8 cellular contexts compared by ENCODE assay signal in the genomic region with DNA sequence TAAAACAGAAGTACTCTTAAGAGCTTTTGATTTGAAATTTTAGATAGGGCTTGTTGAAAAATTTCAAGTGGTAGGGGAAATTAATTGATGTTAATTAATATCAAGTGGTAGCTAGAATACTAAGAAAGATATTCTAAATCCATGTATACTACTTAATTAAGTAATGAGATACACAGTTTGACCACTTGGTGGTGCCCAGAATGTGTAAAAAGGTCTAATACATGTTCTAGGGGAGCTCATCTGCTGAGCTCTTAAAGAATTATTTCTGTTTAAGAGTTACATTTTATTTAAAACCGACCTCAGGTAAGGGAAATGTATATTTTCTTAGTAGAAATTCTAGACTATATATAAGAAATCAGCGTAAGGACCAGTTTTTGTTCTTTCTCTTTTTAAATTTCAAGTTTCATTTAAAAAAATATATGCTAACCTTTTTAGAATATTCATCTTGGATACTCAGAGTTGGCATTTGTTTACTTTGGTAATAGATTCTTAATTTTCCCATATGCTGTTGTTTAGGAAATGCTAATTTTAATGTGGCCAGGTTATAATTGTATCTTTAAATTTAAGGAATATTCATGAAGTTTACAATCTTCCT.
DNase-seq lines count a peak whose midpoint lies in the region; ATAC-seq, FAIRE-seq and TF ChIP-seq lines count a peak whose summit lies in the region.

No MANE protein-coding gene starts in this region.

- TF ChIP-seq CTCF in bronchial epithelial cell (IDR thresholded peaks at IDR 0.05; ENCODE audit: insufficient read depth, low read length, severe bottlenecking) (peak; percentile 13), lung (IDR thresholded peaks at IDR 0.05; ENCODE audit: control extremely low read depth, extremely low read depth) (peak; percentile 20)

- H3K4me1 Mint-ChIP-seq in activated T-helper 2 cell treated with anti-CD3 and anti-CD28 coated beads, Interferon-gamma antibody, Interleukin-2, Interleukin-4, amounts not matched to agents 10 μg/mL and 5 μg/mL and 100 μg/mL, durations not matched to agents 14 hours and 24 hours and 36 hours (ENCODE audit: low read depth) = peaks cover 29% of the 10 kb centered on the region
- peaks cover 30% of the 10 kb centered on the region for H3K4me1 Mint-ChIP-seq in T-helper 2 cell treated with Interferon-gamma antibody and Interleukin-4, amounts not matched to agents 5 μg/mL and 100 μg/mL, for 36 hours (ENCODE audit: low read depth)

- no peak overlapping the region for H3K27ac Mint-ChIP-seq in activated T-helper 2 cell treated with anti-CD3 and anti-CD28 coated beads, Interferon-gamma antibody, Interleukin-2, Interleukin-4, amounts not matched to agents 10 μg/mL and 5 μg/mL and 100 μg/mL, durations not matched to agents 14 hours and 24 hours and 36 hours
- no peak overlapping the region for H3K27ac Mint-ChIP-seq in T-helper 2 cell treated with Interferon-gamma antibody and Interleukin-4, amounts not matched to agents 5 μg/mL and 100 μg/mL, for 36 hours

- H3K36me3 Mint-ChIP-seq in activated T-helper 2 cell treated with anti-CD3 and anti-CD28 coated beads, Interferon-gamma antibody, Interleukin-2, Interleukin-4, amounts not matched to agents 10 μg/mL and 5 μg/mL and 100 μg/mL, durations not matched to agents 14 hours and 24 hours and 36 hours (ENCODE audit: low read depth) = peaks cover 43% of the 10 kb centered on the region
- peaks cover 44% of the 10 kb centered on the region for H3K36me3 Mint-ChIP-seq in T-helper 2 cell treated with Interferon-gamma antibody and Interleukin-4, amounts not matched to agents 5 μg/mL and 100 μg/mL, for 36 hours (ENCODE audit: low read depth)

- H3K4me3 ChIP-seq in bronchial epithelial cell (ENCODE audit: low read depth, low read length) (no peak overlapping the region), lung (no peak overlapping the region)

- H3K4me1 ChIP-seq in lung (ENCODE audit: control insufficient read depth in 2 of 2, insufficient read depth in 2 of 2, low read length in 2 of 2) = no peaks in the 10 kb centered on the region

- H3K9me3 Mint-ChIP-seq in activated T-helper 2 cell treated with anti-CD3 and anti-CD28 coated beads, Interferon-gamma antibody, Interleukin-2, Interleukin-4, amounts not matched to agents 10 μg/mL and 5 μg/mL and 100 μg/mL, durations not matched to agents 14 hours and 24 hours and 36 hours = no peaks in the 10 kb centered on the region
- H3K9me3 Mint-ChIP-seq in T-helper 2 cell treated with Interferon-gamma antibody and Interleukin-4, amounts not matched to agents 5 μg/mL and 100 μg/mL, for 36 hours = no peaks in the 10 kb centered on the region

- WGBS in lung, 2 donors = 55 to 59% methylated on average over 2 of the region's 2 CpGs

- ATAC-seq in HG02610 (IDR thresholded peaks at IDR 0.05; ENCODE audit: unreplicated experiment) (peak; percentile 66), lung (ENCODE audit: insufficient read depth, low FRiP score) (no peak)

- no peak overlapping the region for H3K4me3 Mint-ChIP-seq in activated T-helper 2 cell treated with anti-CD3 and anti-CD28 coated beads, Interferon-gamma antibody, Interleukin-2, Interleukin-4, amounts not matched to agents 10 μg/mL and 5 μg/mL and 100 μg/mL, durations not matched to agents 14 hours and 24 hours and 36 hours (ENCODE audit: low read depth)
- no peak overlapping the region for H3K4me3 Mint-ChIP-seq in T-helper 2 cell treated with Interferon-gamma antibody and Interleukin-4, amounts not matched to agents 5 μg/mL and 100 μg/mL, for 36 hours

- H3K27ac ChIP-seq in lung (ENCODE audit: low read depth in 1 of 2, low read length in 1 of 2) = no peak overlapping the region

- no peaks in the 10 kb centered on the region for H3K27me3 ChIP-seq in bronchial epithelial cell (ENCODE audit: control insufficient read depth, insufficient read depth, low read length)
- no peaks in the 10 kb centered on the region for H3K27me3 ChIP-seq in lung (ENCODE audit: control insufficient read depth, insufficient read depth)

- no peaks in the 10 kb centered on the region for H3K9me3 ChIP-seq in lung (ENCODE audit: control insufficient read depth in 2 of 2, insufficient read depth in 1 of 2, low read length in 1 of 2)

- H3K36me3 ChIP-seq in bronchial epithelial cell (ENCODE audit: control insufficient read depth, insufficient read depth, low read length) (peaks cover 2% of the 10 kb centered on the region), lung (ENCODE audit: control insufficient read depth in 2 of 2, insufficient read depth in 2 of 2, low read length in 2 of 2) (peaks cover 1 to 6% of the 10 kb centered on the region in 2 donors)

- DNase-seq in AG08395 (ENCODE audit: low spot score) (peak; percentile 43), DMS79 treated with DMSO at 0.1 percent for 48 hours (lab: John Stamatoyannopoulos, UW) (peak; percentile 9), NCI-H460 (ENCODE audit: extremely low read depth, low read depth) (peak; percentile 40), bronchial epithelial cell (ENCODE audit: low read depth) (peak; percentile 37), lung (ENCODE audit: low spot score) (no peak)
- DNase-seq in activated T-helper 2 cell treated with anti-CD3 and anti-CD28 coated beads, Interferon-gamma antibody, Interleukin-2, Interleukin-4, amounts not matched to agents 10 μg/mL and 5 μg/mL and 100 μg/mL, durations not matched to agents 14 hours and 24 hours and 36 hours (ENCODE audit: low spot score) = no peak
- no peak for DNase-seq in T-helper 2 cell treated with Interferon-gamma antibody and Interleukin-4, amounts not matched to agents 5 μg/mL and 100 μg/mL, for 36 hours (ENCODE audit: low spot score)

- FAIRE-seq in bronchial epithelial cell (lab: Jason Lieb, UNC) = no peak

- intact Hi-C loops in activated T-helper 2 cell treated with anti-CD3 and anti-CD28 coated beads, Interferon-gamma antibody, Interleukin-2, Interleukin-4, amounts not matched to agents 10 μg/mL and 5 μg/mL and 100 μg/mL, durations not matched to agents 14 hours and 24 hours and 36 hours (cut with micrococcal nuclease) = loop anchor here (1.0 to 2.0 kb wide), 2 partner anchors 145 to 165 kb away; partner anchors contain the start of gene LIX1

- no peaks in the 10 kb centered on the region for H3K27me3 Mint-ChIP-seq in activated T-helper 2 cell treated with anti-CD3 and anti-CD28 coated beads, Interferon-gamma antibody, Interleukin-2, Interleukin-4, amounts not matched to agents 10 μg/mL and 5 μg/mL and 100 μg/mL, durations not matched to agents 14 hours and 24 hours and 36 hours (ENCODE audit: low read depth)
- H3K27me3 Mint-ChIP-seq in T-helper 2 cell treated with Interferon-gamma antibody and Interleukin-4, amounts not matched to agents 5 μg/mL and 100 μg/mL, for 36 hours (ENCODE audit: low read depth) = no peaks in the 10 kb centered on the region

Comparison
In these comparisons a context has a peak if more than half of its experiments do, and no peak if none do; other contexts are left out.
1. DNase-seq: peak in AG08395 (single experiment), DMS79 treated with DMSO at 0.1 percent for 48 hours (single experiment), NCI-H460 (single experiment) and bronchial epithelial cell (single experiment); none in lung (single experiment), activated T-helper 2 cell treated with anti-CD3 and anti-CD28 coated beads, Interferon-gamma antibody, Interleukin-2, Interleukin-4, amounts not matched to agents 10 μg/mL and 5 μg/mL and 100 μg/mL, durations not matched to agents 14 hours and 24 hours and 36 hours (single experiment) and T-helper 2 cell treated with Interferon-gamma antibody and Interleukin-4, amounts not matched to agents 5 μg/mL and 100 μg/mL, for 36 hours (single experiment).